8 cellular contexts compared by ENCODE assay signal in the genomic region with DNA sequence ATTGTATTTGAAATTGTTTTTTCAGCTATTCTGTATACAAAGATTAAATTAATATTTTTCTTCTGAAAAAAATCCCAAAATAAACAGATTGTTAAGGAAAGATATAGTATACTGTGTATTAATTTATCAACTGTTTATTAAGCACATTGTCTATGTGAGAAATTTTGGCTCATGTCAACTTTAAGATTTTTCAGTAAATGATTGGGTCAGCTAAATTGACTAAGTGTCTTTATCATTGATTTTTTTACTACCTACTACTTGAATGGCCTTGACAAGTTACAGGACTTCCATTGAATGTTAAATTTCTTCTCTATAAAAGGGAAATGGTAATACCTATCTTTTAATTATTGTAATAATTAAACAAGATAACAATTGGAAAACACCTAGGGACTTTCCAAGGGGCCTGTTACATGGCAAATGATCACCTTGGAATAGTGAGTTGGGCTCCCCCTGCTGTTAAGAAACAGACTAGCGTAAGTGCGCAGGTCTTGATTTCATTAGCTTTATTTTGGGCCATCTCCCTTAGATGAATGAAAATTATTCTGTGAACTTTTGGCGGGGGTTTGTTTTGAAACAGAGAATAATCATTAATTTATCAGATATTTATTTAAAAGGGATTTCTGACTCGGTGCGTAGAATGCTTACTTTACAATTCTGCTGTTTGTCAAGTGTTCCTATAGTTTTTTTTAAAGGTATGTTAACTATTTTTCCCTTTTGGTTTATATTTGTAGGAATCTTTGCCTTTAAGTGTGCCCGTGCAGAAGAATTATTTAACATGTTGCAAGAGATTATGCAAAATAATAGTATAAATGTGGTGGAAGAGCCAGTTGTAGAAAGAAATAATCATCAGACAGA. TPM values are rescaled to one million over a fixed set of nuclear protein-coding genes. Genes with fewer than 3 reads are reported as not detected.
DNase-seq lines count a peak whose midpoint lies in the region; ATAC-seq and TF ChIP-seq lines count a peak whose summit lies in the region.

No MANE protein-coding gene starts in this region.

- H3K27ac ChIP-seq in coronary artery (no peak overlapping the region), lower lobe of right lung (no peak overlapping the region)

- peaks cover 3% of the 10 kb centered on the region; the same call in 1 of the 2 replicates for H3K4me1 Mint-ChIP-seq in WTC11

- POLR2A ChIA-PET in WTC11 (lab: Charles Lee): no interaction called here

- no peak overlapping the region for H3K27ac Mint-ChIP-seq in WTC11

- DNase-seq in NCI-H524 (lab: John Stamatoyannopoulos, UW): peak; percentile 45 to 64
- DNase-seq in NCI-H524 treated with DMSO at 0.1 percent for 48 hours (lab: John Stamatoyannopoulos, UW): no peak
- DNase-seq in NCI-H2107 (lab: John Stamatoyannopoulos, UW): peak; percentile 30
- peak; percentile 60 for DNase-seq in WTC11 (ENCODE audit: low spot score)
- no peak for DNase-seq in coronary artery (ENCODE audit: low spot score)
- DNase-seq in lower lobe of right lung: no peak
- DNase-seq in stimulated activated CD8-positive, alpha-beta memory T cell treated with anti-CD3 and anti-CD28 coated beads, Interleukin-4, amount 100 ng/mL, for 4 hours (ENCODE audit: low read depth in 2 of 2, low spot score in 1 of 2): peak; percentile 18 to 36

- CTCF ChIA-PET in WTC11 (lab: Charles Lee): interaction anchor here (0.5 to 4.2 kb wide), 37 partner anchors 9 to 414 kb away, joined by 3 to 34 read pairs (median 3); a partner anchor contains a TSS

- H3K4me3 ChIP-seq in coronary artery (no peak overlapping the region), lower lobe of right lung (no peak overlapping the region)

- H3K36me3 ChIP-seq in lower lobe of right lung: peaks cover 61% of the 10 kb centered on the region

- no peaks in the 10 kb centered on the region for H3K9me3 Mint-ChIP-seq in WTC11

- H3K36me3 Mint-ChIP-seq in WTC11: peaks cover 28% of the 10 kb centered on the region

- intact Hi-C loops in lower lobe of right lung (cut with DNase I): no loop called here

- no peaks in the 10 kb centered on the region for H3K9me3 ChIP-seq in lower lobe of right lung

- TF ChIP-seq CTCF in WTC11 (IDR thresholded peaks at IDR 0.05) (peak; percentile 70), coronary artery (IDR thresholded peaks at IDR 0.05) (peak; percentile 58), lower lobe of right lung (IDR thresholded peaks at IDR 0.05) (peak; percentile 84)

- H3K4me1 ChIP-seq in lower lobe of right lung: no peaks in the 10 kb centered on the region

- no peak overlapping the region for H3K4me3 Mint-ChIP-seq in WTC11

- ATAC-seq in HG02642 (IDR thresholded peaks at IDR 0.05; ENCODE audit: poor library complexity, unreplicated experiment) (peak; percentile 81), WTC11 (peak; percentile 80), lower lobe of right lung (peak; percentile 84 to 85)

- no peaks in the 10 kb centered on the region for H3K27me3 Mint-ChIP-seq in WTC11 (ENCODE audit: low read depth)

- H3K27me3 ChIP-seq in lower lobe of right lung (ENCODE audit: low read depth): no peaks in the 10 kb centered on the region

TF ChIP-seq in WTC11, 78 proteins besides CTCF, POLR2A, EP300 and RAD21 (continues in another document):
- TF ChIP-seq ATF1 (CRISPR knock-in tag; IDR thresholded peaks at IDR 0.05) (no peak), ZNF121 (CRISPR knock-in tag; IDR thresholded peaks at IDR 0.05) (no peak), TP53 (CRISPR knock-in tag; IDR thresholded peaks at IDR 0.05) (no peak), CREM (CRISPR knock-in tag; IDR thresholded peaks at IDR 0.05) (no peak), RELA (CRISPR knock-in tag; IDR thresholded peaks at IDR 0.05; ENCODE audit: borderline replicate concordance) (no peak)
- TF ChIP-seq, protein P1, sequence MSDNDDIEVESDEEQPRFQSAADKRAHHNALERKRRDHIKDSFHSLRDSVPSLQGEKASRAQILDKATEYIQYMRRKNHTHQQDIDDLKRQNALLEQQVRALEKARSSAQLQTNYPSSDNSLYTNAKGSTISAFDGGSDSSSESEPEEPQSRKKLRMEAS (CRISPR knock-in tag; IDR thresholded peaks at IDR 0.05): no peak
- TF ChIP-seq, protein P2, sequence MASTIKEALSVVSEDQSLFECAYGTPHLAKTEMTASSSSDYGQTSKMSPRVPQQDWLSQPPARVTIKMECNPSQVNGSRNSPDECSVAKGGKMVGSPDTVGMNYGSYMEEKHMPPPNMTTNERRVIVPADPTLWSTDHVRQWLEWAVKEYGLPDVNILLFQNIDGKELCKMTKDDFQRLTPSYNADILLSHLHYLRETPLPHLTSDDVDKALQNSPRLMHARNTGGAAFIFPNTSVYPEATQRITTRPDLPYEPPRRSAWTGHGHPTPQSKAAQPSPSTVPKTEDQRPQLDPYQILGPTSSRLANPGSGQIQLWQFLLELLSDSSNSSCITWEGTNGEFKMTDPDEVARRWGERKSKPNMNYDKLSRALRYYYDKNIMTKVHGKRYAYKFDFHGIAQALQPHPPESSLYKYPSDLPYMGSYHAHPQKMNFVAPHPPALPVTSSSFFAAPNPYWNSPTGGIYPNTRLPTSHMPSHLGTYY (CRISPR knock-in tag; IDR thresholded peaks at IDR 0.05): no peak
- TF ChIP-seq, protein P3, sequence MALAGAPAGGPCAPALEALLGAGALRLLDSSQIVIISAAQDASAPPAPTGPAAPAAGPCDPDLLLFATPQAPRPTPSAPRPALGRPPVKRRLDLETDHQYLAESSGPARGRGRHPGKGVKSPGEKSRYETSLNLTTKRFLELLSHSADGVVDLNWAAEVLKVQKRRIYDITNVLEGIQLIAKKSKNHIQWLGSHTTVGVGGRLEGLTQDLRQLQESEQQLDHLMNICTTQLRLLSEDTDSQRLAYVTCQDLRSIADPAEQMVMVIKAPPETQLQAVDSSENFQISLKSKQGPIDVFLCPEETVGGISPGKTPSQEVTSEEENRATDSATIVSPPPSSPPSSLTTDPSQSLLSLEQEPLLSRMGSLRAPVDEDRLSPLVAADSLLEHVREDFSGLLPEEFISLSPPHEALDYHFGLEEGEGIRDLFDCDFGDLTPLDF (CRISPR knock-in tag; IDR thresholded peaks at IDR 0.05): no peak
- TF ChIP-seq, protein P4, sequence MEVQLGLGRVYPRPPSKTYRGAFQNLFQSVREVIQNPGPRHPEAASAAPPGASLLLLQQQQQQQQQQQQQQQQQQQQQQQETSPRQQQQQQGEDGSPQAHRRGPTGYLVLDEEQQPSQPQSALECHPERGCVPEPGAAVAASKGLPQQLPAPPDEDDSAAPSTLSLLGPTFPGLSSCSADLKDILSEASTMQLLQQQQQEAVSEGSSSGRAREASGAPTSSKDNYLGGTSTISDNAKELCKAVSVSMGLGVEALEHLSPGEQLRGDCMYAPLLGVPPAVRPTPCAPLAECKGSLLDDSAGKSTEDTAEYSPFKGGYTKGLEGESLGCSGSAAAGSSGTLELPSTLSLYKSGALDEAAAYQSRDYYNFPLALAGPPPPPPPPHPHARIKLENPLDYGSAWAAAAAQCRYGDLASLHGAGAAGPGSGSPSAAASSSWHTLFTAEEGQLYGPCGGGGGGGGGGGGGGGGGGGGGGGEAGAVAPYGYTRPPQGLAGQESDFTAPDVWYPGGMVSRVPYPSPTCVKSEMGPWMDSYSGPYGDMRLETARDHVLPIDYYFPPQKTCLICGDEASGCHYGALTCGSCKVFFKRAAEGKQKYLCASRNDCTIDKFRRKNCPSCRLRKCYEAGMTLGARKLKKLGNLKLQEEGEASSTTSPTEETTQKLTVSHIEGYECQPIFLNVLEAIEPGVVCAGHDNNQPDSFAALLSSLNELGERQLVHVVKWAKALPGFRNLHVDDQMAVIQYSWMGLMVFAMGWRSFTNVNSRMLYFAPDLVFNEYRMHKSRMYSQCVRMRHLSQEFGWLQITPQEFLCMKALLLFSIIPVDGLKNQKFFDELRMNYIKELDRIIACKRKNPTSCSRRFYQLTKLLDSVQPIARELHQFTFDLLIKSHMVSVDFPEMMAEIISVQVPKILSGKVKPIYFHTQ (CRISPR knock-in tag; IDR thresholded peaks at IDR 0.05): no peak
- TF ChIP-seq, protein P5, sequence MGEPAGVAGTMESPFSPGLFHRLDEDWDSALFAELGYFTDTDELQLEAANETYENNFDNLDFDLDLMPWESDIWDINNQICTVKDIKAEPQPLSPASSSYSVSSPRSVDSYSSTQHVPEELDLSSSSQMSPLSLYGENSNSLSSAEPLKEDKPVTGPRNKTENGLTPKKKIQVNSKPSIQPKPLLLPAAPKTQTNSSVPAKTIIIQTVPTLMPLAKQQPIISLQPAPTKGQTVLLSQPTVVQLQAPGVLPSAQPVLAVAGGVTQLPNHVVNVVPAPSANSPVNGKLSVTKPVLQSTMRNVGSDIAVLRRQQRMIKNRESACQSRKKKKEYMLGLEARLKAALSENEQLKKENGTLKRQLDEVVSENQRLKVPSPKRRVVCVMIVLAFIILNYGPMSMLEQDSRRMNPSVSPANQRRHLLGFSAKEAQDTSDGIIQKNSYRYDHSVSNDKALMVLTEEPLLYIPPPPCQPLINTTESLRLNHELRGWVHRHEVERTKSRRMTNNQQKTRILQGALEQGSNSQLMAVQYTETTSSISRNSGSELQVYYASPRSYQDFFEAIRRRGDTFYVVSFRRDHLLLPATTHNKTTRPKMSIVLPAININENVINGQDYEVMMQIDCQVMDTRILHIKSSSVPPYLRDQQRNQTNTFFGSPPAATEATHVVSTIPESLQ (CRISPR knock-in tag; IDR thresholded peaks at IDR 0.05): no peak
- TF ChIP-seq, protein P6, sequence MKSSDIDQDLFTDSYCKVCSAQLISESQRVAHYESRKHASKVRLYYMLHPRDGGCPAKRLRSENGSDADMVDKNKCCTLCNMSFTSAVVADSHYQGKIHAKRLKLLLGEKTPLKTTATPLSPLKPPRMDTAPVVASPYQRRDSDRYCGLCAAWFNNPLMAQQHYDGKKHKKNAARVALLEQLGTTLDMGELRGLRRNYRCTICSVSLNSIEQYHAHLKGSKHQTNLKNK (CRISPR knock-in tag; IDR thresholded peaks at IDR 0.05): no peak
- TF ChIP-seq, protein P7, sequence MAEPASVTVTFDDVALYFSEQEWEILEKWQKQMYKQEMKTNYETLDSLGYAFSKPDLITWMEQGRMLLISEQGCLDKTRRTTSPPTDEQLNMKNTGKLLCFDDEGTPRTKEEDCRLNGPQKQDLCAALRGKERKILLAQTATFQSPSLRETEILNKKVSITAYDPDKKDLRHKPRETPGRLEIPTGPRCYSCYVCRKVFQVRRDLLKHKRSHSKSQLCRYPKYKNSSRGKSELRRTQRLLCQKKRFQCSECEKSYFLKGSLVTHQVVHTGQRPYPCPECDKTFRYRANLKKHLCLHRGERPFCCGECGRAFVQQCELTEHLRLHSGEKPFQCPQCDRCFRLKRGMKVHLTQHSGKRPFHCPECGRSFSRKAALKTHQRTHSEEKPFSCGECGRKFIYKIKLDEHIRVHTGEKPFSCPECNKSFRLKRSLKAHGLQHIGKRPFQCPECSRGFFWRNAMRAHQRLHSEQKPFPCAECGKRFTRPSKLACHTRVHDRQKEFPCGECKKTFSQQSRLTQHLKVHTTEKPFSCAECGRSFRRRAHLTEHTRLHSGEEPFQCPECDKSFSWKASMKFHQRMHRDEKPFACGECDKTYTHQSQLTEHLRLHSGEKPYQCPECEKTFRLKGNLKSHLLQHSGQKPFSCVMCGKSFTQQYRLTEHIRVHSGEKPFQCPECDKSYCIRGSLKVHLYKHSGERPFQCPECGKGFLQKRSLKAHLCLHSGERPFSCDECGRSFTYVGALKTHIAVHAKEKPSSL (CRISPR knock-in tag; conservative IDR thresholded peaks at IDR 0.05): no peak

RNA-seq across cellular contexts. Expression of a gene that starts 14.5 kb away (rescaled TPM):
- 297 to 342 TPM (median 301 TPM) in 3 replicates for total RNA-seq in WTC11 (2021)
- total RNA-seq in lower lobe of right lung: 81.4 TPM

RNA-seq across cellular contexts. Expression of a gene that starts 39.9 kb away (rescaled TPM):
- total RNA-seq in WTC11 (2021): not detected in 3 replicates
- not detected for total RNA-seq in lower lobe of right lung

Comparison
In these comparisons a context has a peak if more than half of its experiments do, and no peak if none do; other contexts are left out.
1. DNase-seq: peak in NCI-H524 (2 of 2), NCI-H2107 (single experiment), WTC11 (single experiment) and stimulated activated CD8-positive, alpha-beta memory T cell treated with anti-CD3 and anti-CD28 coated beads, Interleukin-4, amount 100 ng/mL, for 4 hours (2 of 2); none in NCI-H524 treated with DMSO at 0.1 percent for 48 hours (single experiment), coronary artery (single experiment) and lower lobe of right lung (single experiment).
2. Peak in every context shown above with its lines, with median percentiles within 50 percentile points of each other: ATAC-seq and CTCF ChIP-seq.